Comparison of ENCODE assay signal across 16 cellular contexts in genomic region chr5:149631506-149631905, GRCh38.
"Had no signal": no experiment of that assay in that cellular context is flagged by ENCODE, and none has a peak within 500 bp of the region (broad histone marks: within the 10 kb centered on the region; RNA-seq: fewer than 3 reads in every experiment).

No MANE protein-coding gene starts in this region.

- H3K36me3 Mint-ChIP-seq: activated CD8-positive, alpha-beta memory T cell treated with anti-CD3 and anti-CD28 coated beads, Interleukin-2, amount 10 ng/mL, durations not matched to agents 7 days and 5 days; activated naive CD4-positive, alpha-beta T cell treated with anti-CD3 and anti-CD28 coated beads, Interleukin-2, amount 50 U/mL, for 72 hours; brain; natural killer cell treated with Interleukin-12 subunit alpha and Interleukin-12 subunit beta and Interleukin-15 and Interleukin-18, amount 100 ng/mL, for 72 hours had no signal

- H3K9me3 ChIP-seq: transverse colon had no signal

- H3K27ac Mint-ChIP-seq: activated CD8-positive, alpha-beta memory T cell treated with anti-CD3 and anti-CD28 coated beads, Interleukin-2, amount 10 ng/mL, durations not matched to agents 7 days and 5 days; natural killer cell treated with Interleukin-12 subunit alpha and Interleukin-12 subunit beta and Interleukin-15 and Interleukin-18, amount 100 ng/mL, for 72 hours; T-helper 2 cell treated with Interferon-gamma antibody and Interleukin-4, amounts not matched to agents 5 μg/mL and 100 μg/mL, for 36 hours had no signal

- DNase-seq: activated CD4-positive, alpha-beta T cell treated with anti-CD3 and anti-CD28 coated beads, Interleukin-2, amount 50 U/mL, for 48 hours; activated CD4-positive, CD25-positive, alpha-beta regulatory T cell treated with anti-CD3 and anti-CD28 coated beads, Interleukin-2, amount 50 U/mL, for 72 hours; activated CD8-positive, alpha-beta memory T cell treated with anti-CD3 and anti-CD28 coated beads, Interleukin-2, amount 10 ng/mL, durations not matched to agents 7 days and 5 days; activated effector memory CD4-positive, alpha-beta T cell treated with Interleukin-2 at 50 U/mL for 16 hours; activated T-cell treated with anti-CD3 and anti-CD28 coated beads, Interleukin-2, amount 50 U/mL, for 24 hours; amniotic stem cell; dermis blood vessel endothelial cell; left colon; occipital lobe; stimulated activated CD4-positive, alpha-beta T cell treated with anti-CD3 and anti-CD28 coated beads, Interleukin-4, amount 100 ng/mL, for 4 hours; transverse colon had no signal

- H3K4me3 ChIP-seq: transverse colon had no signal

- ATAC-seq: activated CD8-positive, alpha-beta memory T cell treated with anti-CD3 and anti-CD28 coated beads, Interleukin-2, amount 10 ng/mL, durations not matched to agents 7 days and 5 days; activated naive CD4-positive, alpha-beta T cell treated with anti-CD3 and anti-CD28 coated beads, Interleukin-2, amount 50 U/mL, for 72 hours; natural killer cell treated with Interleukin-12 subunit alpha and Interleukin-12 subunit beta and Interleukin-15 and Interleukin-18, amount 100 ng/mL, for 72 hours had no signal

- H3K9me3 Mint-ChIP-seq: activated naive CD4-positive, alpha-beta T cell treated with anti-CD3 and anti-CD28 coated beads, Interleukin-2, amount 50 U/mL, for 72 hours; activated T-cell treated with anti-CD3 and anti-CD28 coated beads, Interleukin-2, amount 50 U/mL, for 24 hours; brain; endodermal cell; natural killer cell treated with Interleukin-12 subunit alpha and Interleukin-12 subunit beta and Interleukin-15 and Interleukin-18, amount 100 ng/mL, for 72 hours; T-helper 2 cell treated with Interferon-gamma antibody and Interleukin-4, amounts not matched to agents 5 μg/mL and 100 μg/mL, for 36 hours had no signal

- H3K36me3 ChIP-seq: transverse colon had no signal

- H3K27me3 ChIP-seq: transverse colon had no signal

- H3K4me3 Mint-ChIP-seq: activated CD8-positive, alpha-beta memory T cell treated with anti-CD3 and anti-CD28 coated beads, Interleukin-2, amount 10 ng/mL, durations not matched to agents 7 days and 5 days; activated T-cell treated with anti-CD3 and anti-CD28 coated beads, Interleukin-2, amount 50 U/mL, for 24 hours; brain; endodermal cell; natural killer cell treated with Interleukin-12 subunit alpha and Interleukin-12 subunit beta and Interleukin-15 and Interleukin-18, amount 100 ng/mL, for 72 hours; T-helper 2 cell treated with Interferon-gamma antibody and Interleukin-4, amounts not matched to agents 5 μg/mL and 100 μg/mL, for 36 hours had no signal

- H3K27me3 Mint-ChIP-seq: activated CD8-positive, alpha-beta memory T cell treated with anti-CD3 and anti-CD28 coated beads, Interleukin-2, amount 10 ng/mL, durations not matched to agents 7 days and 5 days; activated T-cell treated with anti-CD3 and anti-CD28 coated beads, Interleukin-2, amount 50 U/mL, for 24 hours; brain had no signal
